In genomic region chr21:44516828-44517174, GRCh38 we compare ENCODE assay signal across 12 cellular contexts. TPM values are rescaled to one million over a fixed set of nuclear protein-coding genes. Genes with fewer than 3 reads are reported as not detected.
"Had no signal": no experiment of that assay in that cellular context is flagged by ENCODE, and none has a peak within 500 bp of the region (broad histone marks: within the 10 kb centered on the region; RNA-seq: fewer than 3 reads in every experiment).

No MANE protein-coding gene starts in this region.

- H3K4me1 ChIP-seq: body of pancreas, prostate gland, sigmoid colon, stomach had no signal

- H3K27me3 ChIP-seq: body of pancreas, sigmoid colon had no signal

- H3K27me3 Mint-ChIP-seq: activated naive CD4-positive, alpha-beta T cell treated with anti-CD3 and anti-CD28 coated beads, Interleukin-2, amount 50 U/mL, for 24 hours had no signal

- H3K4me3 Mint-ChIP-seq: activated naive CD4-positive, alpha-beta T cell treated with anti-CD3 and anti-CD28 coated beads, Interleukin-2, amount 50 U/mL, for 24 hours; dendritic cell treated with granulocyte-macrophage colony-stimulating factor and Interleukin-4, amounts not matched to agents 40 ng/mL and 50 ng/mL, for 4 days had no signal

- H3K36me3 ChIP-seq: prostate gland, sigmoid colon, stomach, thoracic aorta had no signal

- DNase-seq: amniotic stem cell; central memory CD4-positive, alpha-beta T cell; sigmoid colon; stimulated activated CD4-positive, alpha-beta T cell treated with anti-CD3 and anti-CD28 coated beads, Interleukin-2, amount 100 ng/mL, for 48 hours had no signal

- H3K4me3 ChIP-seq: lung, prostate gland, sigmoid colon, stomach, thoracic aorta had no signal

- H3K9me3 Mint-ChIP-seq: activated naive CD4-positive, alpha-beta T cell treated with anti-CD3 and anti-CD28 coated beads, Interleukin-2, amount 50 U/mL, for 24 hours; dendritic cell treated with granulocyte-macrophage colony-stimulating factor and Interleukin-4, amounts not matched to agents 40 ng/mL and 50 ng/mL, for 4 days had no signal

- H3K4me1 Mint-ChIP-seq: activated naive CD4-positive, alpha-beta T cell treated with anti-CD3 and anti-CD28 coated beads, Interleukin-2, amount 50 U/mL, for 24 hours had no signal

- H3K9me3 ChIP-seq: body of pancreas, prostate gland, sigmoid colon, stomach, thoracic aorta had no signal

- H3K27ac ChIP-seq: body of pancreas, prostate gland, sigmoid colon, stomach, thoracic aorta had no signal

- H3K27ac Mint-ChIP-seq: dendritic cell treated with granulocyte-macrophage colony-stimulating factor and Interleukin-4, amounts not matched to agents 40 ng/mL and 50 ng/mL, for 4 days had no signal

RNA-seq across cellular contexts. Expression of gene KRTAP10-1, which starts 23.2 kb away (rescaled TPM):
- total RNA-seq: body of pancreas, glomerular endothelial cell, lung, prostate gland, sigmoid colon, stomach, thoracic aorta had no signal
- polyA plus RNA-seq: lung, sigmoid colon, stomach had no signal

RNA-seq across cellular contexts. Expression of gene KRTAP10-2, which starts 34.5 kb away (rescaled TPM):
- total RNA-seq: body of pancreas, glomerular endothelial cell, lung, prostate gland, sigmoid colon, stomach, thoracic aorta had no signal
- polyA plus RNA-seq: lung, sigmoid colon, stomach had no signal

RNA-seq across cellular contexts. Expression of gene KRTAP10-3, which starts 41.8 kb away (rescaled TPM):
- total RNA-seq: body of pancreas, glomerular endothelial cell, lung, prostate gland, stomach, thoracic aorta had no signal
- polyA plus RNA-seq: lung, sigmoid colon, stomach had no signal

RNA-seq across cellular contexts. Expression of gene KRTAP10-4, which starts 56.7 kb away (rescaled TPM):
- total RNA-seq: body of pancreas, glomerular endothelial cell, lung, prostate gland, sigmoid colon, stomach, thoracic aorta had no signal
- polyA plus RNA-seq: lung, sigmoid colon, stomach had no signal
